In the genomic region with DNA sequence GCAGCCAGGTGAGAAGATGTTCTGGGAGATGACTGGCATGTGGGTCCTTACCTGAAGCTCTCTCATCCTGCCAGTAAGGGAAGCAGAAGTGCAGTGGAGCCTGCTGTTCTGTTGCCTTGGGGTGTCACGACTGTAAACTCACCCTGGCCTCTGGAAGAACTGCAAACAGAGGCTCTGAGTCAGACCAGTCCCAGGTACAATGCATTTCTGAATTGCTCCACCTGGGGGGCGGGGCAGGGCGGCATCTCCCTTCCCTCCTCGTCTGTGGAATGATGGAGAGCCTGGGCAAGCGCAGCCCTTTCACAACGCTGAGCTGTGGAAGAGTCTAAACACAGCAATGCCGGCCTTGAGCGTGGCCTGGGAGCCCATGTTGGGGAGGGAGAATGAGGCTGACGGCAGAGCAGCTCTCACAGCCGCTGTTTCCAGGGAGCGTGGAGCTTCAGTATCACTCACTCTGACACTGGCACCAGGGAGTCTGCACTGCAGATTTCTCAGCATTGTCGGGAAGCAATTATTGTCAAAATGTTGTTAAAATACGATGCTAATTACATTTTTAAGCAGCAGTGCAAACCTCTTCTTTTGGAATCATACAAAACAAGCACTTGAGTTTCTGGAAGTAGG, we compare ENCODE assay signal across 26 cellular contexts.
A peak's percentile ranks its signal among the peaks of the same experiment; 100 is the strongest.
DNase-seq lines count a peak whose midpoint lies in the region; ATAC-seq lines count a peak whose summit lies in the region.
"Had no signal": no experiment of that assay in that cellular context is flagged by ENCODE, and none has a peak within 500 bp of the region (broad histone marks: within the 10 kb centered on the region; RNA-seq: fewer than 3 reads in every experiment).

No MANE protein-coding gene starts in this region.

- H3K27ac ChIP-seq in epithelial cell of prostate, result no peak overlapping the region
- no peak overlapping the region for H3K27ac ChIP-seq in trophoblast cell (ENCODE audit: low read depth, low read length)
- H3K27ac ChIP-seq: ascending aorta, lower lobe of right lung, neural progenitor cell, parathyroid adenoma, PC-9, VCaP had no signal

- H3K4me2 ChIP-seq in trophoblast cell (ENCODE audit: low read length), result no peak overlapping the region
- H3K4me2 ChIP-seq: neural progenitor cell, PC-9 had no signal

- no peak for ATAC-seq in HG03196 (IDR thresholded peaks at IDR 0.05; ENCODE audit: unreplicated experiment)
- ATAC-seq: stimulated activated naive CD8-positive, alpha-beta T cell treated with anti-CD3 and anti-CD28 coated beads, Interleukin-15, Interleukin-2, amounts not matched to agents 100 U/mL and 50 U/mL, for 24 hours had no signal

- H3K36me3 ChIP-seq in trophoblast cell (ENCODE audit: control insufficient read depth in 1 of 2, insufficient read depth in 2 of 2, low read length in 2 of 2), result peaks cover 10 to 15% of the 10 kb centered on the region in 2 experiments
- H3K36me3 ChIP-seq: HAP-1, lower lobe of right lung, neural progenitor cell had no signal

- no peak overlapping the region for H3K4ac ChIP-seq in trophoblast cell (ENCODE audit: low read depth, low read length)

- H2BK120ac ChIP-seq in trophoblast cell (ENCODE audit: insufficient read depth, low read length, poor library complexity), result no peak overlapping the region

- H2BK5ac ChIP-seq in trophoblast cell (ENCODE audit: low read depth, low read length, poor library complexity), result no peak overlapping the region

- H3K79me1 ChIP-seq in trophoblast cell (ENCODE audit: low read length), result no peaks in the 10 kb centered on the region

- no peak overlapping the region for H2BK12ac ChIP-seq in trophoblast cell (ENCODE audit: low read length)

- no peak overlapping the region for H2AFZ ChIP-seq in trophoblast cell (ENCODE audit: insufficient read depth, low read length, poor library complexity)
- H2AFZ ChIP-seq: neural progenitor cell, parathyroid adenoma, PC-9 had no signal

- DNase-seq in DMS79 (lab: John Stamatoyannopoulos, UW) (peak; percentile 26), NCI-H1105 (lab: John Stamatoyannopoulos, UW) (peak; percentile 16), epithelial cell of prostate (ENCODE audit: low read depth, low spot score) (peak; percentile 14), mucosa of gallbladder (ENCODE audit: low spot score) (peak; percentile 16), NCI-H345 treated with DMSO at 0.1 percent for 48 hours (lab: John Stamatoyannopoulos, UW; ENCODE audit: unreplicated experiment) (no peak), pons (ENCODE audit: low spot score) (no peak), trophoblast cell (no peak)
- DNase-seq: activated CD4-positive, alpha-beta T cell treated with anti-CD3 and anti-CD28 coated beads for 48 hours; activated CD8-positive, alpha-beta memory T cell treated with anti-CD3 and anti-CD28 coated beads for 24 hours; activated effector memory CD4-positive, alpha-beta T cell treated with anti-CD3 and anti-CD28 coated beads, Interleukin-2, amount 50 U/mL, for 16 hours; cortex of kidney; DMS53; effector memory CD4-positive, alpha-beta T cell; heart right ventricle; lower lobe of right lung; PC-9; Right ventricle myocardium superior; stimulated activated CD4-positive, alpha-beta T cell treated with anti-CD3 and anti-CD28 coated beads, Interleukin-1b, Interleukin-23, amount 100 ng/mL, for 48 hours; stimulated activated naive CD8-positive, alpha-beta T cell treated with anti-CD3 and anti-CD28 coated beads, Interleukin-15, Interleukin-2, amounts not matched to agents 100 U/mL and 50 U/mL, for 24 hours had no signal

- WGBS in trophoblast cell (ENCODE audit: extremely low coverage, insufficient coverage, insufficient read length), result no CpG with 5 or more reads among the region's 13 CpGs

- no peaks in the 10 kb centered on the region for H3K4me1 ChIP-seq in trophoblast cell (ENCODE audit: control insufficient read depth in 1 of 2, insufficient read depth in 2 of 2, low read length in 2 of 2)
- H3K4me1 ChIP-seq: ascending aorta, HAP-1, parathyroid adenoma had no signal

- H3K9ac ChIP-seq in trophoblast cell (ENCODE audit: low read length), result no peak overlapping the region
- H3K9ac ChIP-seq: neural progenitor cell, parathyroid adenoma had no signal

- H4K8ac ChIP-seq in trophoblast cell (ENCODE audit: low read depth, low read length), result no peak overlapping the region

- H3K9me3 ChIP-seq in trophoblast cell (ENCODE audit: insufficient read depth, low read depth, low read length), result peaks cover 3% of the 10 kb centered on the region
- H3K9me3 ChIP-seq: ascending aorta, HAP-1, heart right ventricle, lower lobe of right lung, right atrium auricular region had no signal

- no peaks in the 10 kb centered on the region for H3K27me3 ChIP-seq in trophoblast cell (ENCODE audit: insufficient read depth, low read length)
- H3K27me3 ChIP-seq: ascending aorta, heart right ventricle, neural progenitor cell, right atrium auricular region had no signal

- H4K91ac ChIP-seq in trophoblast cell (ENCODE audit: low read depth, low read length), result no peak overlapping the region

- H3K14ac ChIP-seq in trophoblast cell (ENCODE audit: low read length), result no peak overlapping the region

- H3K18ac ChIP-seq in trophoblast cell (ENCODE audit: low read length), result no peak overlapping the region

- no peak overlapping the region for H4K12ac ChIP-seq in trophoblast cell (ENCODE audit: low read depth, low read length)

- no peak overlapping the region for H3K23ac ChIP-seq in trophoblast cell (ENCODE audit: low read length)

- H2AK5ac ChIP-seq in trophoblast cell (ENCODE audit: low read length), result no peak overlapping the region

- no peak overlapping the region for H3K4me3 ChIP-seq in trophoblast cell (ENCODE audit: low read depth, low read length)
- H3K4me3 ChIP-seq: ascending aorta, HAP-1, heart right ventricle, lower lobe of right lung, neural progenitor cell, PC-9, right atrium auricular region had no signal

- H3K79me2 ChIP-seq in trophoblast cell (ENCODE audit: control insufficient read depth, insufficient read depth, low read length, poor library complexity), result no peaks in the 10 kb centered on the region
- H3K79me2 ChIP-seq: parathyroid adenoma had no signal

Comparison
In these comparisons a context has a peak if more than half of its experiments do, and no peak if none do; other contexts are left out.
1. DNase-seq: peak in DMS79 (single experiment), NCI-H1105 (single experiment), epithelial cell of prostate (single experiment) and mucosa of gallbladder (single experiment); none in NCI-H345 treated with DMSO at 0.1 percent for 48 hours (single experiment), pons (single experiment) and trophoblast cell (0 of 2).